In genomic region chr15:60476713-60477112, GRCh38 we compare ENCODE assay signal across 11 cellular contexts. TPM values are rescaled to one million over a fixed set of nuclear protein-coding genes. Genes with fewer than 3 reads are reported as not detected.
A peak's percentile ranks its signal among the peaks of the same experiment; 100 is the strongest.
DNase-seq lines count a peak whose midpoint lies in the region; ATAC-seq and TF ChIP-seq lines count a peak whose summit lies in the region.
"Had no signal": no experiment of that assay in that cellular context is flagged by ENCODE, and none has a peak within 500 bp of the region (broad histone marks: within the 10 kb centered on the region; RNA-seq: fewer than 3 reads in every experiment).

No MANE protein-coding gene starts in this region.

- WGBS in lower leg skin, 2 donors: 56 to 73% methylated on average over 3 of the region's 3 CpGs

- no peak for TF ChIP-seq CTCF in fibroblast of the aortic adventitia (IDR thresholded peaks at IDR 0.05; ENCODE audit: insufficient read depth, low read length)
- TF ChIP-seq CTCF in lower leg skin (IDR thresholded peaks at IDR 0.05): no peak

- no peak for TF ChIP-seq POLR2A in lower leg skin (IDR thresholded peaks at IDR 0.05)

- no peaks in the 10 kb centered on the region for H3K9me3 ChIP-seq in SJSA1 (replicated peaks)

- no peaks in the 10 kb centered on the region for H3K27me3 ChIP-seq in SJSA1 (replicated peaks)
- H3K27me3 ChIP-seq: dorsolateral prefrontal cortex had no signal

- H3K27ac Mint-ChIP-seq in stimulated activated naive CD8-positive, alpha-beta T cell treated with anti-CD3 and anti-CD28 coated beads, Interleukin-15, Interleukin-2, amounts not matched to agents 100 ng/mL and 50 ng/mL, for 24 hours: no peak overlapping the region

- H3K4me1 Mint-ChIP-seq in stimulated activated naive CD8-positive, alpha-beta T cell treated with anti-CD3 and anti-CD28 coated beads, Interleukin-15, Interleukin-2, amounts not matched to agents 100 ng/mL and 50 ng/mL, for 24 hours (ENCODE audit: low read depth): peaks cover 60% of the 10 kb centered on the region

- peak overlapping the region; percentile 77 for H3K27ac ChIP-seq in SJSA1
- H3K27ac ChIP-seq: dorsolateral prefrontal cortex had no signal

- H3K36me3 Mint-ChIP-seq in stimulated activated naive CD8-positive, alpha-beta T cell treated with anti-CD3 and anti-CD28 coated beads, Interleukin-15, Interleukin-2, amounts not matched to agents 100 ng/mL and 50 ng/mL, for 24 hours (ENCODE audit: low read depth): peaks cover 37% of the 10 kb centered on the region

- peaks cover 29% of the 10 kb centered on the region for H3K4me1 ChIP-seq in SJSA1 (replicated peaks)

- peak overlapping the region; percentile 98 for H3K4me3 Mint-ChIP-seq in stimulated activated naive CD8-positive, alpha-beta T cell treated with anti-CD3 and anti-CD28 coated beads, Interleukin-15, Interleukin-2, amounts not matched to agents 100 ng/mL and 50 ng/mL, for 24 hours

- DNase-seq in stimulated activated naive CD8-positive, alpha-beta T cell treated with anti-CD3 and anti-CD28 coated beads, Interleukin-15, Interleukin-2, amounts not matched to agents 100 U/mL and 50 U/mL, for 24 hours: no peak
- DNase-seq in SJSA1 (ENCODE audit: low read depth in 1 of 2, low spot score in 2 of 2) (no peak), fibroblast of the aortic adventitia (ENCODE audit: low read depth) (peak; percentile 40), lower leg skin (ENCODE audit: low spot score in 2 of 2) (no peak)
- DNase-seq: COR-L47, dorsolateral prefrontal cortex, Right ventricle myocardium superior had no signal

- H3K36me3 ChIP-seq in SJSA1: peaks cover 22% of the 10 kb centered on the region

- intact Hi-C loops in lower leg skin (cut with DNase I; ENCODE audit: low total_unique reads): no loop called here

- H3K4me3 ChIP-seq in SJSA1 (no peak overlapping the region), fibroblast of the aortic adventitia (ENCODE audit: low read depth, low read length) (peak overlapping the region; percentile 1), lower leg skin (ENCODE audit: low read depth, poor library complexity, severe bottlenecking) (no peak overlapping the region)

- no peaks in the 10 kb centered on the region for H3K9me3 Mint-ChIP-seq in stimulated activated naive CD8-positive, alpha-beta T cell treated with anti-CD3 and anti-CD28 coated beads, Interleukin-15, Interleukin-2, amounts not matched to agents 100 ng/mL and 50 ng/mL, for 24 hours

- no peaks in the 10 kb centered on the region for H3K27me3 Mint-ChIP-seq in stimulated activated naive CD8-positive, alpha-beta T cell treated with anti-CD3 and anti-CD28 coated beads, Interleukin-15, Interleukin-2, amounts not matched to agents 100 ng/mL and 50 ng/mL, for 24 hours

- no peak for ATAC-seq in stimulated activated naive CD8-positive, alpha-beta T cell treated with anti-CD3 and anti-CD28 coated beads, Interleukin-15, Interleukin-2, amounts not matched to agents 100 U/mL and 50 U/mL, for 24 hours
- ATAC-seq in HG03521 (IDR thresholded peaks at IDR 0.05; ENCODE audit: unreplicated experiment) (no peak), HG02981 (IDR thresholded peaks at IDR 0.05; ENCODE audit: unreplicated experiment) (no peak), HG03460 (IDR thresholded peaks at IDR 0.05; ENCODE audit: unreplicated experiment) (no peak)

RNA-seq across cellular contexts. Expression of gene ICE2, which starts 2.2 kb away (rescaled TPM):
- 25.1 and 28.5 TPM in 2 replicates for total RNA-seq in SJSA1 (2014; rRNA removed; shearing (Covaris generic))
- 37.0 and 38.6 TPM in 2 replicates for total RNA-seq in fibroblast of the aortic adventitia (ENCODE audit: low replicate concordance)
- total RNA-seq in lower leg skin: 10 to 100 TPM; 14.4 to 21.2 (median 17.5) TPM
